13 cellular contexts compared by ENCODE assay signal in the genomic region with DNA sequence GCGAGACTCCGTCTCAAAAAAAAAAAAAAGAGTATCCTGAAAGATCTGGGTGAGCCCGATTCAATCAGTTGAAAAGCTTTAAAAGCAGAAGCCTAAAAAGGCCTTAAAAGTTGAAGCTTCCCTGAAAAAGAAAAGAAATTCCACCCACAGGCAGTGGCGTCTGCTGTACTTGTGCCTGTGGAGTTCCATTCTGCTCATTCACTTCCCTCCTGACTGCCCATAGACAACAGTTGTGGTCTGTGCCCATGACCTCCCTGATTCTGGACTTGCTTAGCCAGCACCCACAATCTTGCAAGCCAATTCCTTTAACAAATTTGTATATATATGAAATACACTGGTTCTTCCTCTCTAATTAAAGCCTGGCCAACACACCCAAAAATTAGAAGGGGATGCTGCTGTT.
DNase-seq lines count a peak whose midpoint lies in the region; ATAC-seq lines count a peak whose summit lies in the region.
"Had no signal": no experiment of that assay in that cellular context is flagged by ENCODE, and none has a peak within 500 bp of the region (broad histone marks: within the 10 kb centered on the region; RNA-seq: fewer than 3 reads in every experiment).

No MANE protein-coding gene starts in this region.

- intact Hi-C loops in left cardiac atrium (cut with DNase I), result no loop called here

- H3K9ac ChIP-seq in adipocyte (ENCODE audit: low read length), result no peak overlapping the region

- no peaks in the 10 kb centered on the region for H3K9me3 ChIP-seq in adipocyte (ENCODE audit: control insufficient read depth, low read length)

- H3K27me3 ChIP-seq in adipocyte (replicated peaks; ENCODE audit: control insufficient read depth, insufficient read depth, low read length), result no peaks in the 10 kb centered on the region

- H3K4me3 ChIP-seq in adipocyte (ENCODE audit: low read length), result no peak overlapping the region

- ATAC-seq in GM18909 (IDR thresholded peaks at IDR 0.05; ENCODE audit: poor library complexity, unreplicated experiment) (no peak), HG02852 (IDR thresholded peaks at IDR 0.05; ENCODE audit: unreplicated experiment) (no peak), left cardiac atrium (no peak)

- peak; percentile 88 for DNase-seq in GM03348 (ENCODE audit: low spot score)
- DNase-seq in adipocyte (ENCODE audit: low read depth), result peak; percentile 70
- DNase-seq in fibroblast of peridontal ligament (ENCODE audit: extremely low read depth), result peak; percentile 88
- peak; percentile 93 for DNase-seq in renal cortical epithelial cell (ENCODE audit: low read depth)
- no peak for DNase-seq in ureter (ENCODE audit: low spot score)
- no peak for DNase-seq in left cardiac atrium
- DNase-seq: activated CD4-positive, alpha-beta T cell treated with anti-CD3 and anti-CD28 coated beads, Interleukin-2, amount 10 ng/mL, durations not matched to agents 7 days and 5 days; activated T-cell treated with anti-CD3 and anti-CD28 coated beads, Interleukin-2, amount 50 U/mL, for 1 hour; C1 segment of cervical spinal cord; SIG-M5; stimulated activated CD4-positive, alpha-beta T cell treated with anti-CD3 and anti-CD28 coated beads, Interleukin-2, amount 100 ng/mL, for 24 hours had no signal

- peaks cover 5% of the 10 kb centered on the region for H3K4me1 ChIP-seq in adipocyte (ENCODE audit: control insufficient read depth, insufficient read depth, low read length)

- peaks cover 48% of the 10 kb centered on the region for H3K36me3 ChIP-seq in adipocyte (ENCODE audit: control insufficient read depth, insufficient read depth, low read length, severe bottlenecking)

Comparison
In these comparisons a context has a peak if more than half of its experiments do, and no peak if none do; other contexts are left out.
1. DNase-seq: peak in GM03348 (single experiment), adipocyte (single experiment), fibroblast of peridontal ligament (single experiment) and renal cortical epithelial cell (single experiment); none in ureter (single experiment) and left cardiac atrium (single experiment).